In genomic region chr5:80711216-80711615, GRCh38 we compare ENCODE assay signal across 12 cellular contexts. TPM values are rescaled to one million over a fixed set of nuclear protein-coding genes. Genes with fewer than 3 reads are reported as not detected.
DNase-seq lines count a peak whose midpoint lies in the region; ATAC-seq and TF ChIP-seq lines count a peak whose summit lies in the region.
"Had no signal": no experiment of that assay in that cellular context is flagged by ENCODE, and none has a peak within 500 bp of the region (broad histone marks: within the 10 kb centered on the region; RNA-seq: fewer than 3 reads in every experiment).

No MANE protein-coding gene starts in this region.

- peaks cover 23% of the 10 kb centered on the region for H3K4me1 Mint-ChIP-seq in activated T-cell treated with anti-CD3 and anti-CD28 coated beads, Interleukin-2, amount 50 U/mL, for 24 hours (ENCODE audit: low read depth)
- peaks cover 17% of the 10 kb centered on the region for H3K4me1 Mint-ChIP-seq in activated T-cell treated with anti-CD3 and anti-CD28 coated beads, Interleukin-2, amount 50 U/mL, for 4 hours (ENCODE audit: low read depth)
- peaks cover 34% of the 10 kb centered on the region for H3K4me1 Mint-ChIP-seq in activated T-helper 1 cell treated with anti-CD3 and anti-CD28 coated beads, Interleukin-12 subunit alpha, Interleukin-12 subunit beta, Interleukin-2, Interleukin-4 antibody, amounts not matched to agents 30 ng/mL and 10 ng/mL and 1 ng/mL, durations not matched to agents 14 hours and 24 hours and 36 hours (ENCODE audit: low read depth)
- H3K4me1 Mint-ChIP-seq in stimulated activated effector memory CD8-positive, alpha-beta T cell treated with anti-CD3 and anti-CD28 coated beads, Interleukin-12 subunit alpha, Interleukin-12 subunit beta, amount 100 ng/mL, for 72 hours, result peaks cover 17% of the 10 kb centered on the region

- no peak for TF ChIP-seq CTCF in GM12865 (IDR thresholded peaks at IDR 0.05; ENCODE audit: insufficient read depth, low read depth, low read length, missing control alignments)

- peak overlapping the region; percentile 57 for H3K27ac Mint-ChIP-seq in activated T-cell treated with anti-CD3 and anti-CD28 coated beads, Interleukin-2, amount 50 U/mL, for 24 hours
- peak overlapping the region; percentile 19 for H3K27ac Mint-ChIP-seq in activated T-helper 1 cell treated with anti-CD3 and anti-CD28 coated beads, Interleukin-12 subunit alpha, Interleukin-12 subunit beta, Interleukin-2, Interleukin-4 antibody, amounts not matched to agents 30 ng/mL and 10 ng/mL and 1 ng/mL, durations not matched to agents 14 hours and 24 hours and 36 hours
- H3K27ac Mint-ChIP-seq in stimulated activated effector memory CD8-positive, alpha-beta T cell treated with anti-CD3 and anti-CD28 coated beads, Interleukin-12 subunit alpha, Interleukin-12 subunit beta, amount 100 ng/mL, for 72 hours, result peak overlapping the region; percentile 49

- H3K9me3 Mint-ChIP-seq in activated T-cell treated with anti-CD3 and anti-CD28 coated beads, Interleukin-2, amount 50 U/mL, for 24 hours, result no peaks in the 10 kb centered on the region
- H3K9me3 Mint-ChIP-seq in activated T-cell treated with anti-CD3 and anti-CD28 coated beads, Interleukin-2, amount 50 U/mL, for 4 hours, result no peaks in the 10 kb centered on the region
- H3K9me3 Mint-ChIP-seq in activated T-helper 1 cell treated with anti-CD3 and anti-CD28 coated beads, Interleukin-12 subunit alpha, Interleukin-12 subunit beta, Interleukin-2, Interleukin-4 antibody, amounts not matched to agents 30 ng/mL and 10 ng/mL and 1 ng/mL, durations not matched to agents 14 hours and 24 hours and 36 hours, result no peaks in the 10 kb centered on the region
- no peaks in the 10 kb centered on the region for H3K9me3 Mint-ChIP-seq in stimulated activated effector memory CD8-positive, alpha-beta T cell treated with anti-CD3 and anti-CD28 coated beads, Interleukin-12 subunit alpha, Interleukin-12 subunit beta, amount 100 ng/mL, for 72 hours
- H3K9me3 Mint-ChIP-seq: IgD-negative memory B cell had no signal

- no peak for DNase-seq in activated T-cell treated with anti-CD3 and anti-CD28 coated beads, Interleukin-2, amount 50 U/mL, for 24 hours
- DNase-seq in activated T-cell treated with anti-CD3 and anti-CD28 coated beads, Interleukin-2, amount 50 U/mL, for 4 hours, result no peak
- DNase-seq in GM12865 (ENCODE audit: low read depth) (peak; percentile 5), C1 segment of cervical spinal cord (lab: John Stamatoyannopoulos, UW) (no peak)
- DNase-seq in activated T-helper 1 cell treated with anti-CD3 and anti-CD28 coated beads, Interleukin-12 subunit alpha, Interleukin-12 subunit beta, Interleukin-2, Interleukin-4 antibody, amounts not matched to agents 30 ng/mL and 10 ng/mL and 1 ng/mL, durations not matched to agents 14 hours and 24 hours and 36 hours (ENCODE audit: low spot score), result no peak
- no peak for DNase-seq in stimulated activated effector memory CD8-positive, alpha-beta T cell treated with anti-CD3 and anti-CD28 coated beads, Interleukin-12 subunit alpha, Interleukin-12 subunit beta, amount 100 ng/mL, for 72 hours (ENCODE audit: low spot score in 2 of 2)
- DNase-seq: MV-4-11, NCI-H187 treated with DMSO at 0.1 percent for 48 hours, NCI-H446 treated with DMSO at 0.1 percent for 48 hours had no signal

- no peak overlapping the region for H3K4me3 Mint-ChIP-seq in activated T-cell treated with anti-CD3 and anti-CD28 coated beads, Interleukin-2, amount 50 U/mL, for 24 hours
- no peak overlapping the region for H3K4me3 Mint-ChIP-seq in activated T-cell treated with anti-CD3 and anti-CD28 coated beads, Interleukin-2, amount 50 U/mL, for 4 hours
- no peak overlapping the region for H3K4me3 Mint-ChIP-seq in activated T-helper 1 cell treated with anti-CD3 and anti-CD28 coated beads, Interleukin-12 subunit alpha, Interleukin-12 subunit beta, Interleukin-2, Interleukin-4 antibody, amounts not matched to agents 30 ng/mL and 10 ng/mL and 1 ng/mL, durations not matched to agents 14 hours and 24 hours and 36 hours
- no peak overlapping the region for H3K4me3 Mint-ChIP-seq in stimulated activated effector memory CD8-positive, alpha-beta T cell treated with anti-CD3 and anti-CD28 coated beads, Interleukin-12 subunit alpha, Interleukin-12 subunit beta, amount 100 ng/mL, for 72 hours
- H3K4me3 Mint-ChIP-seq: IgD-negative memory B cell had no signal

- H3K36me3 Mint-ChIP-seq in activated T-cell treated with anti-CD3 and anti-CD28 coated beads, Interleukin-2, amount 50 U/mL, for 24 hours (ENCODE audit: low read depth), result peaks cover 74% of the 10 kb centered on the region
- H3K36me3 Mint-ChIP-seq in activated T-cell treated with anti-CD3 and anti-CD28 coated beads, Interleukin-2, amount 50 U/mL, for 4 hours (ENCODE audit: insufficient read depth), result peaks cover 31% of the 10 kb centered on the region
- peaks cover 31% of the 10 kb centered on the region for H3K36me3 Mint-ChIP-seq in activated T-helper 1 cell treated with anti-CD3 and anti-CD28 coated beads, Interleukin-12 subunit alpha, Interleukin-12 subunit beta, Interleukin-2, Interleukin-4 antibody, amounts not matched to agents 30 ng/mL and 10 ng/mL and 1 ng/mL, durations not matched to agents 14 hours and 24 hours and 36 hours (ENCODE audit: low read depth)
- peaks cover 28% of the 10 kb centered on the region for H3K36me3 Mint-ChIP-seq in stimulated activated effector memory CD8-positive, alpha-beta T cell treated with anti-CD3 and anti-CD28 coated beads, Interleukin-12 subunit alpha, Interleukin-12 subunit beta, amount 100 ng/mL, for 72 hours

- intact Hi-C loops in activated T-helper 1 cell treated with anti-CD3 and anti-CD28 coated beads, Interleukin-12 subunit alpha, Interleukin-12 subunit beta, Interleukin-2, Interleukin-4 antibody, amounts not matched to agents 30 ng/mL and 10 ng/mL and 1 ng/mL, durations not matched to agents 14 hours and 24 hours and 36 hours (cut with micrococcal nuclease), result loop anchor here (5.0 kb wide), 3 partner anchors 46 to 396 kb away; no protein-coding TSS in a partner anchor

- H3K4me3 ChIP-seq in GM12865 (ENCODE audit: low read depth, low read length), result no peak overlapping the region
- H3K4me3 ChIP-seq: HAP-1 had no signal

- no peaks in the 10 kb centered on the region for H3K27me3 Mint-ChIP-seq in activated T-cell treated with anti-CD3 and anti-CD28 coated beads, Interleukin-2, amount 50 U/mL, for 24 hours
- H3K27me3 Mint-ChIP-seq in activated T-cell treated with anti-CD3 and anti-CD28 coated beads, Interleukin-2, amount 50 U/mL, for 4 hours (ENCODE audit: low read depth), result no peaks in the 10 kb centered on the region
- no peaks in the 10 kb centered on the region for H3K27me3 Mint-ChIP-seq in activated T-helper 1 cell treated with anti-CD3 and anti-CD28 coated beads, Interleukin-12 subunit alpha, Interleukin-12 subunit beta, Interleukin-2, Interleukin-4 antibody, amounts not matched to agents 30 ng/mL and 10 ng/mL and 1 ng/mL, durations not matched to agents 14 hours and 24 hours and 36 hours (ENCODE audit: insufficient read depth)
- H3K27me3 Mint-ChIP-seq: IgD-negative memory B cell had no signal

- no peak for ATAC-seq in activated T-cell treated with anti-CD3 and anti-CD28 coated beads, Interleukin-2, amount 50 U/mL, for 4 hours
- peak; percentile 55 for ATAC-seq in stimulated activated effector memory CD8-positive, alpha-beta T cell treated with anti-CD3 and anti-CD28 coated beads, Interleukin-12 subunit alpha, Interleukin-12 subunit beta, amount 100 ng/mL, for 72 hours
- no peak for ATAC-seq in HG03565 (IDR thresholded peaks at IDR 0.05; ENCODE audit: unreplicated experiment)

RNA-seq across cellular contexts. Expression of gene DHFR, which starts 56.4 kb away (rescaled TPM):
- total RNA-seq in activated T-cell treated with anti-CD3 and anti-CD28 coated beads, Interleukin-2, amount 50 U/mL, for 4 hours, result 10 to 100 TPM; 29.4 to 42.1 (median 32.2) TPM
- 55.9 and 60.3 TPM in 2 replicates for total RNA-seq in activated T-helper 1 cell treated with anti-CD3 and anti-CD28 coated beads, Interleukin-12 subunit alpha, Interleukin-12 subunit beta, Interleukin-2, Interleukin-4 antibody, amounts not matched to agents 30 ng/mL and 10 ng/mL and 1 ng/mL, durations not matched to agents 14 hours and 24 hours and 36 hours

RNA-seq across cellular contexts. Expression of gene MSH3, which starts 56.8 kb away (rescaled TPM):
- total RNA-seq in activated T-cell treated with anti-CD3 and anti-CD28 coated beads, Interleukin-2, amount 50 U/mL, for 4 hours, result 10 to 100 TPM; 14.6 to 15.5 (median 15.1) TPM
- total RNA-seq in activated T-helper 1 cell treated with anti-CD3 and anti-CD28 coated beads, Interleukin-12 subunit alpha, Interleukin-12 subunit beta, Interleukin-2, Interleukin-4 antibody, amounts not matched to agents 30 ng/mL and 10 ng/mL and 1 ng/mL, durations not matched to agents 14 hours and 24 hours and 36 hours, result 20.2 and 20.7 TPM in 2 replicates
